ENCODE assay signal across 19 cellular contexts in genomic region chr9:128781186-128782070, GRCh38. TPM values are rescaled to one million over a fixed set of nuclear protein-coding genes. Genes with fewer than 3 reads are reported as not detected.
DNase-seq lines count a peak whose midpoint lies in the region; ATAC-seq and TF ChIP-seq lines count a peak whose summit lies in the region.
"Had no signal": no experiment of that assay in that cellular context is flagged by ENCODE, and none has a peak within 500 bp of the region (broad histone marks: within the 10 kb centered on the region; RNA-seq: fewer than 3 reads in every experiment).

No MANE protein-coding gene starts in this region.

- DNase-seq in NOMO-1 treated with DMSO at 0.1 percent for 48 hours (lab: John Stamatoyannopoulos, UW; ENCODE audit: unreplicated experiment) (peak; percentile 64), erythroblast (lab: John Stamatoyannopoulos, UW) (peak; percentile 21 to 69), Right ventricle myocardium inferior (ENCODE audit: missing footprints) (no peak), T-helper 9 cell (no peak)
- DNase-seq in stimulated activated CD4-positive, alpha-beta T cell treated with anti-CD3 and anti-CD28 coated beads, Interleukin-12 subunit alpha, Interleukin-12 subunit beta, amount 100 ng/mL, for 4 hours = no peak
- DNase-seq: activated CD4-positive, CD25-positive, alpha-beta regulatory T cell; activated CD8-positive, alpha-beta T cell treated with anti-CD3 and anti-CD28 coated beads for 36 hours; activated T-cell treated with anti-CD3 and anti-CD28 coated beads, Interleukin-2, amount 50 U/mL, for 4 hours; CD4-positive, alpha-beta memory T cell; DMS153; effector memory CD8-positive, alpha-beta T cell; NCI-H1436; NCI-H69; psoas muscle; small intestine; stimulated activated CD4-positive, alpha-beta T cell treated with anti-CD3 and anti-CD28 coated beads, Interleukin-4, amount 100 ng/mL, for 4 hours had no signal

- no peaks in the 10 kb centered on the region for H3K27me3 ChIP-seq in DOHH2 (ENCODE audit: control insufficient read depth, low read length)

- intact Hi-C loops in Right ventricle myocardium inferior (cut with DNase I) = no loop called here

- H3K9me3 ChIP-seq in DOHH2 (ENCODE audit: control insufficient read depth, insufficient read depth, low read length) = peaks cover 3% of the 10 kb centered on the region; the same call in 1 of the 2 replicates
- H3K9me3 ChIP-seq: thoracic aorta had no signal

- no peak for ATAC-seq in Right ventricle myocardium inferior
- ATAC-seq: activated CD8-positive, alpha-beta T cell treated with anti-CD3 and anti-CD28 coated beads for 36 hours; activated T-cell treated with anti-CD3 and anti-CD28 coated beads, Interleukin-2, amount 50 U/mL, for 4 hours; effector memory CD8-positive, alpha-beta T cell; left lobe of liver; psoas muscle had no signal

- H3K79me2 ChIP-seq in DOHH2 (ENCODE audit: control insufficient read depth, low read length) = no peaks in the 10 kb centered on the region

- no peaks in the 10 kb centered on the region for H4K20me1 ChIP-seq in DOHH2 (ENCODE audit: control insufficient read depth, insufficient read depth, low read depth, low read length)

- peaks cover 64% of the 10 kb centered on the region for H3K4me1 ChIP-seq in DOHH2 (ENCODE audit: control insufficient read depth, low read length)

- no peaks in the 10 kb centered on the region for H3K9me2 ChIP-seq in DOHH2 (replicated peaks; ENCODE audit: control insufficient read depth, low read length)

- H3K27ac ChIP-seq in DOHH2 (ENCODE audit: low read depth, low read length) = peak overlapping the region; percentile 89
- H3K27ac ChIP-seq: psoas muscle, thoracic aorta had no signal

- H3K4me2 ChIP-seq in DOHH2 (ENCODE audit: low read length) = peak overlapping the region; percentile 70

- TF ChIP-seq CTCF in DOHH2 (IDR thresholded peaks at IDR 0.05; ENCODE audit: low read depth, low read length, poor library complexity, severe bottlenecking) = no peak

- no peaks in the 10 kb centered on the region for H3K36me3 ChIP-seq in DOHH2 (ENCODE audit: control insufficient read depth, low read length)
- H3K36me3 ChIP-seq: thoracic aorta had no signal

- peaks cover 25% of the 10 kb centered on the region for H3F3A ChIP-seq in DOHH2 (ENCODE audit: control insufficient read depth, insufficient read depth)

- TF ChIP-seq POLR2A in erythroblast (IDR thresholded peaks at IDR 0.05; ENCODE audit: low read length) = no peak

- H3K4me3 ChIP-seq in DOHH2 (ENCODE audit: low read length) = peak overlapping the region; percentile 51
- H3K4me3 ChIP-seq: psoas muscle, thoracic aorta had no signal

RNA-seq across cellular contexts. Expression of gene TBC1D13, which starts 5.6 kb away (rescaled TPM):
- 16.6 TPM for total RNA-seq in Right ventricle myocardium inferior

RNA-seq across cellular contexts. Expression of gene ZER1, which starts 9.7 kb away (rescaled TPM):
- 51.5 TPM for total RNA-seq in Right ventricle myocardium inferior

RNA-seq across cellular contexts. Expression of gene ENDOG, which starts 36.9 kb away (rescaled TPM):
- 84.4 TPM for total RNA-seq in Right ventricle myocardium inferior

RNA-seq across cellular contexts. Expression of gene SPOUT1, which starts 48.2 kb away (rescaled TPM):
- 17.4 TPM for total RNA-seq in Right ventricle myocardium inferior

RNA-seq across cellular contexts. Expression of gene ZDHHC12, which starts 57.5 kb away (rescaled TPM):
- total RNA-seq in Right ventricle myocardium inferior = 6.4 TPM

Comparison
In these comparisons a context has a peak if more than half of its experiments do, and no peak if none do; other contexts are left out.
1. DNase-seq: peak in NOMO-1 treated with DMSO at 0.1 percent for 48 hours (single experiment) and erythroblast (2 of 2); none in Right ventricle myocardium inferior (single experiment), stimulated activated CD4-positive, alpha-beta T cell treated with anti-CD3 and anti-CD28 coated beads, Interleukin-12 subunit alpha, Interleukin-12 subunit beta, amount 100 ng/mL, for 4 hours (single experiment) and T-helper 9 cell (single experiment).